ENCODE assay signal across 24 cellular contexts in genomic region chr1:226473325-226473724, GRCh38.
"Had no signal": no experiment of that assay in that cellular context is flagged by ENCODE, and none has a peak within 500 bp of the region (broad histone marks: within the 10 kb centered on the region; RNA-seq: fewer than 3 reads in every experiment).

No MANE protein-coding gene starts in this region.

- H3K4me1 Mint-ChIP-seq: naive B cell; natural killer cell; stimulated activated effector memory CD8-positive, alpha-beta T cell treated with anti-CD3 and anti-CD28 coated beads, Interleukin-12 subunit alpha, Interleukin-12 subunit beta, amount 100 ng/mL, for 72 hours had no signal

- ATAC-seq: left cardiac atrium; left lobe of liver; natural killer cell; pancreas; stimulated activated effector memory CD8-positive, alpha-beta T cell treated with anti-CD3 and anti-CD28 coated beads, Interleukin-12 subunit alpha, Interleukin-12 subunit beta, amount 100 ng/mL, for 72 hours; upper lobe of right lung had no signal

- H3K9me3 ChIP-seq: pancreas, prostate gland, sigmoid colon, suprapubic skin, thoracic aorta, tibial artery, upper lobe of right lung had no signal

- H3K27ac ChIP-seq: pancreas, prostate gland, sigmoid colon, spleen, suprapubic skin, thoracic aorta, tibial artery, upper lobe of right lung had no signal

- H3K4me3 ChIP-seq: lung, pancreas, prostate gland, sigmoid colon, spleen, suprapubic skin, thoracic aorta, tibial artery, upper lobe of right lung had no signal

- H3K27ac Mint-ChIP-seq: mesothelial cell of epicardium; natural killer cell; stimulated activated effector memory CD8-positive, alpha-beta T cell treated with anti-CD3 and anti-CD28 coated beads, Interleukin-12 subunit alpha, Interleukin-12 subunit beta, amount 100 ng/mL, for 72 hours; stimulated activated naive CD8-positive, alpha-beta T cell treated with anti-CD3 and anti-CD28 coated beads, Interleukin-15, Interleukin-2, amounts not matched to agents 100 ng/mL and 50 ng/mL, for 24 hours had no signal

- H3K4me3 Mint-ChIP-seq: mesothelial cell of epicardium; naive B cell; natural killer cell; stimulated activated effector memory CD8-positive, alpha-beta T cell treated with anti-CD3 and anti-CD28 coated beads, Interleukin-12 subunit alpha, Interleukin-12 subunit beta, amount 100 ng/mL, for 72 hours; stimulated activated naive CD8-positive, alpha-beta T cell treated with anti-CD3 and anti-CD28 coated beads, Interleukin-15, Interleukin-2, amounts not matched to agents 100 ng/mL and 50 ng/mL, for 24 hours had no signal

- DNase-seq: hippocampal formation; kidney glomerular epithelial cell; left cardiac atrium; mesendoderm; naive B cell; natural killer cell; pancreas; posterior cingulate gyrus; sigmoid colon; small intestine; spleen; stimulated activated CD4-positive, alpha-beta T cell treated with anti-CD3 and anti-CD28 coated beads, Interleukin-4, amount 100 ng/mL, for 24 hours; stimulated activated naive CD4-positive, alpha-beta T cell; tibial artery; trophoblast cell; upper lobe of right lung had no signal

- H3K36me3 Mint-ChIP-seq: mesothelial cell of epicardium; naive B cell; natural killer cell; stimulated activated effector memory CD8-positive, alpha-beta T cell treated with anti-CD3 and anti-CD28 coated beads, Interleukin-12 subunit alpha, Interleukin-12 subunit beta, amount 100 ng/mL, for 72 hours had no signal

- H3K27me3 ChIP-seq: pancreas, spleen, suprapubic skin, upper lobe of right lung had no signal

- H3K9me3 Mint-ChIP-seq: natural killer cell; stimulated activated effector memory CD8-positive, alpha-beta T cell treated with anti-CD3 and anti-CD28 coated beads, Interleukin-12 subunit alpha, Interleukin-12 subunit beta, amount 100 ng/mL, for 72 hours; stimulated activated naive CD8-positive, alpha-beta T cell treated with anti-CD3 and anti-CD28 coated beads, Interleukin-15, Interleukin-2, amounts not matched to agents 100 ng/mL and 50 ng/mL, for 24 hours had no signal

- H3K4me1 ChIP-seq: pancreas, prostate gland, sigmoid colon, spleen, suprapubic skin, tibial artery, upper lobe of right lung had no signal
